2 cellular contexts compared by ENCODE assay signal in genomic region chr12:24903305-24904088, GRCh38.
TF ChIP-seq lines count a peak whose summit lies in the region.

No MANE protein-coding gene starts in this region.

TF ChIP-seq in liver, 16 proteins besides CTCF, POLR2A, EP300 and RAD21 (continued from another document):
- TF ChIP-seq, protein P1, sequence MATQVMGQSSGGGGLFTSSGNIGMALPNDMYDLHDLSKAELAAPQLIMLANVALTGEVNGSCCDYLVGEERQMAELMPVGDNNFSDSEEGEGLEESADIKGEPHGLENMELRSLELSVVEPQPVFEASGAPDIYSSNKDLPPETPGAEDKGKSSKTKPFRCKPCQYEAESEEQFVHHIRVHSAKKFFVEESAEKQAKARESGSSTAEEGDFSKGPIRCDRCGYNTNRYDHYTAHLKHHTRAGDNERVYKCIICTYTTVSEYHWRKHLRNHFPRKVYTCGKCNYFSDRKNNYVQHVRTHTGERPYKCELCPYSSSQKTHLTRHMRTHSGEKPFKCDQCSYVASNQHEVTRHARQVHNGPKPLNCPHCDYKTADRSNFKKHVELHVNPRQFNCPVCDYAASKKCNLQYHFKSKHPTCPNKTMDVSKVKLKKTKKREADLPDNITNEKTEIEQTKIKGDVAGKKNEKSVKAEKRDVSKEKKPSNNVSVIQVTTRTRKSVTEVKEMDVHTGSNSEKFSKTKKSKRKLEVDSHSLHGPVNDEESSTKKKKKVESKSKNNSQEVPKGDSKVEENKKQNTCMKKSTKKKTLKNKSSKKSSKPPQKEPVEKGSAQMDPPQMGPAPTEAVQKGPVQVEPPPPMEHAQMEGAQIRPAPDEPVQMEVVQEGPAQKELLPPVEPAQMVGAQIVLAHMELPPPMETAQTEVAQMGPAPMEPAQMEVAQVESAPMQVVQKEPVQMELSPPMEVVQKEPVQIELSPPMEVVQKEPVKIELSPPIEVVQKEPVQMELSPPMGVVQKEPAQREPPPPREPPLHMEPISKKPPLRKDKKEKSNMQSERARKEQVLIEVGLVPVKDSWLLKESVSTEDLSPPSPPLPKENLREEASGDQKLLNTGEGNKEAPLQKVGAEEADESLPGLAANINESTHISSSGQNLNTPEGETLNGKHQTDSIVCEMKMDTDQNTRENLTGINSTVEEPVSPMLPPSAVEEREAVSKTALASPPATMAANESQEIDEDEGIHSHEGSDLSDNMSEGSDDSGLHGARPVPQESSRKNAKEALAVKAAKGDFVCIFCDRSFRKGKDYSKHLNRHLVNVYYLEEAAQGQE (IDR thresholded peaks at IDR 0.05), result no peak
- TF ChIP-seq, protein P2, sequence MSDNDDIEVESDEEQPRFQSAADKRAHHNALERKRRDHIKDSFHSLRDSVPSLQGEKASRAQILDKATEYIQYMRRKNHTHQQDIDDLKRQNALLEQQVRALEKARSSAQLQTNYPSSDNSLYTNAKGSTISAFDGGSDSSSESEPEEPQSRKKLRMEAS (IDR thresholded peaks at IDR 0.05), result no peak
- TF ChIP-seq HNF4A (conservative IDR thresholded peaks at IDR 0.05), result no peak
- TF ChIP-seq, protein P3, sequence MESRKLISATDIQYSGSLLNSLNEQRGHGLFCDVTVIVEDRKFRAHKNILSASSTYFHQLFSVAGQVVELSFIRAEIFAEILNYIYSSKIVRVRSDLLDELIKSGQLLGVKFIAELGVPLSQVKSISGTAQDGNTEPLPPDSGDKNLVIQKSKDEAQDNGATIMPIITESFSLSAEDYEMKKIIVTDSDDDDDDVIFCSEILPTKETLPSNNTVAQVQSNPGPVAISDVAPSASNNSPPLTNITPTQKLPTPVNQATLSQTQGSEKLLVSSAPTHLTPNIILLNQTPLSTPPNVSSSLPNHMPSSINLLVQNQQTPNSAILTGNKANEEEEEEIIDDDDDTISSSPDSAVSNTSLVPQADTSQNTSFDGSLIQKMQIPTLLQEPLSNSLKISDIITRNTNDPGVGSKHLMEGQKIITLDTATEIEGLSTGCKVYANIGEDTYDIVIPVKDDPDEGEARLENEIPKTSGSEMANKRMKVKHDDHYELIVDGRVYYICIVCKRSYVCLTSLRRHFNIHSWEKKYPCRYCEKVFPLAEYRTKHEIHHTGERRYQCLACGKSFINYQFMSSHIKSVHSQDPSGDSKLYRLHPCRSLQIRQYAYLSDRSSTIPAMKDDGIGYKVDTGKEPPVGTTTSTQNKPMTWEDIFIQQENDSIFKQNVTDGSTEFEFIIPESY (IDR thresholded peaks at IDR 0.05), result no peak
- TF ChIP-seq FOXA2 (IDR thresholded peaks at IDR 0.05), result no peak
- TF ChIP-seq HNF4G (IDR thresholded peaks at IDR 0.05), result no peak
- TF ChIP-seq RXRA (IDR thresholded peaks at IDR 0.05), result no peak
- no peak for TF ChIP-seq YY1 (IDR thresholded peaks at IDR 0.05)
- TF ChIP-seq, protein P4, sequence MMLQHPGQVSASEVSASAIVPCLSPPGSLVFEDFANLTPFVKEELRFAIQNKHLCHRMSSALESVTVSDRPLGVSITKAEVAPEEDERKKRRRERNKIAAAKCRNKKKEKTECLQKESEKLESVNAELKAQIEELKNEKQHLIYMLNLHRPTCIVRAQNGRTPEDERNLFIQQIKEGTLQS (IDR thresholded peaks at IDR 0.05), result no peak
- TF ChIP-seq SP1 (IDR thresholded peaks at IDR 0.05), result no peak
- no peak for TF ChIP-seq NR2F2 (IDR thresholded peaks at IDR 0.05)
- no peak for TF ChIP-seq GABPA (IDR thresholded peaks at IDR 0.05 in 1 of 2, conservative IDR thresholded peaks at IDR 0.05 in 1 of 2)

TF ChIP-seq in HepG2, 621 proteins besides CTCF, POLR2A, EP300 and RAD21 (continued from another document):
- TF ChIP-seq, protein P5, sequence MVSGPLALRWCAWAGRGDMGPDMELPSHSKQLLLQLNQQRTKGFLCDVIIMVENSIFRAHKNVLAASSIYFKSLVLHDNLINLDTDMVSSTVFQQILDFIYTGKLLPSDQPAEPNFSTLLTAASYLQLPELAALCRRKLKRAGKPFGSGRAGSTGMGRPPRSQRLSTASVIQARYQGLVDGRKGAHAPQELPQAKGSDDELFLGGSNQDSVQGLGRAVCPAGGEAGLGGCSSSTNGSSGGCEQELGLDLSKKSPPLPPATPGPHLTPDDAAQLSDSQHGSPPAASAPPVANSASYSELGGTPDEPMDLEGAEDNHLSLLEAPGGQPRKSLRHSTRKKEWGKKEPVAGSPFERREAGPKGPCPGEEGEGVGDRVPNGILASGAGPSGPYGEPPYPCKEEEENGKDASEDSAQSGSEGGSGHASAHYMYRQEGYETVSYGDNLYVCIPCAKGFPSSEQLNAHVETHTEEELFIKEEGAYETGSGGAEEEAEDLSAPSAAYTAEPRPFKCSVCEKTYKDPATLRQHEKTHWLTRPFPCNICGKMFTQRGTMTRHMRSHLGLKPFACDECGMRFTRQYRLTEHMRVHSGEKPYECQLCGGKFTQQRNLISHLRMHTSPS (CRISPR knock-in tag; IDR thresholded peaks at IDR 0.05; ENCODE audit: low read depth), result no peak
- TF ChIP-seq CSRNP2 (CRISPR knock-in tag; conservative IDR thresholded peaks at IDR 0.05; ENCODE audit: low read depth), result no peak
- no peak for TF ChIP-seq FOXJ3 (CRISPR knock-in tag; IDR thresholded peaks at IDR 0.05; ENCODE audit: borderline replicate concordance)
- TF ChIP-seq KLF15 (CRISPR knock-in tag; IDR thresholded peaks at IDR 0.05; ENCODE audit: borderline replicate concordance), result no peak
- no peak for TF ChIP-seq ZNF766 (CRISPR knock-in tag; IDR thresholded peaks at IDR 0.05; ENCODE audit: borderline replicate concordance)
